Comparison of ENCODE assay signal across 8 cellular contexts in genomic region chr12:93137656-93138612, GRCh38.
DNase-seq lines count a peak whose midpoint lies in the region; ATAC-seq and TF ChIP-seq lines count a peak whose summit lies in the region.

No MANE protein-coding gene starts in this region.

- CTCF ChIA-PET in CD8-positive, alpha-beta T cell (lab: Charles Lee) = interaction anchor here (1.4 kb wide), 1 partner anchor 281 kb away, joined by 4 read pairs; no protein-coding TSS in a partner anchor

- peaks cover 17% of the 10 kb centered on the region for H3K4me1 Mint-ChIP-seq in CD8-positive, alpha-beta T cell (ENCODE audit: low read depth)

- H2AFZ ChIP-seq in ACC112 (ENCODE audit: low read length, unreplicated experiment) = peak overlapping the region; percentile 3

- H3K4me3 ChIP-seq in ACC112 (ENCODE audit: low read depth, low read length) (no peak overlapping the region), esophagus (ENCODE audit: low read depth in 1 of 2, low read length in 2 of 2) (no peak overlapping the region), spleen (peak overlapping the region in 1 of 8 donors; percentile 6)
- H3K4me3 ChIP-seq in CD8-positive, alpha-beta T cell (ENCODE audit: low read depth, low read length) = no peak overlapping the region

- H3K36me3 Mint-ChIP-seq in CD8-positive, alpha-beta T cell = no peaks in the 10 kb centered on the region

- H3K9me3 Mint-ChIP-seq in CD8-positive, alpha-beta T cell = peaks cover 5% of the 10 kb centered on the region

- TF ChIP-seq POLR2A in GM19099 (IDR thresholded peaks at IDR 0.05; ENCODE audit: extremely low read depth, insufficient read length, low read depth) (peak; percentile 49), spleen (IDR thresholded peaks at IDR 0.05) (no peak)

- H3K9me3 ChIP-seq in esophagus (ENCODE audit: control insufficient read depth in 2 of 2, insufficient read depth in 1 of 2, low read depth in 1 of 2, low read length in 1 of 2) (no peaks in the 10 kb centered on the region), spleen (peaks cover 0 to 8% (median 0%) of the 10 kb centered on the region in 8 donors)
- H3K9me3 ChIP-seq in CD8-positive, alpha-beta T cell (ENCODE audit: low read length) = no peaks in the 10 kb centered on the region

- no peak overlapping the region for H3K4me3 Mint-ChIP-seq in CD8-positive, alpha-beta T cell

- H3K27ac ChIP-seq in ACC112 (ENCODE audit: low read depth, low read length) (peak overlapping the region; percentile 39), esophagus (ENCODE audit: low read depth in 2 of 2, low read length in 1 of 2) (peak overlapping the region; percentile 56 to 59), spleen (peak overlapping the region in 7 of 8 donors; percentile 13 to 84 (median 83))
- no peak overlapping the region for H3K27ac ChIP-seq in CD8-positive, alpha-beta T cell (ENCODE audit: low read depth, low read length)

- no peak overlapping the region for H3K27ac Mint-ChIP-seq in CD8-positive, alpha-beta T cell

- H3K4me1 ChIP-seq in ACC112 (ENCODE audit: control insufficient read depth, insufficient read depth, low read length, unreplicated experiment) = peaks cover 27% of the 10 kb centered on the region
- H3K4me1 ChIP-seq in esophagus (ENCODE audit: control insufficient read depth in 2 of 2, insufficient read depth in 2 of 2, low read length in 1 of 2) = peaks cover 0 to 7% of the 10 kb centered on the region in 2 donors
- H3K4me1 ChIP-seq in spleen = peaks cover 0 to 63% (median 26%) of the 10 kb centered on the region in 6 donors
- peaks cover 7% of the 10 kb centered on the region for H3K4me1 ChIP-seq in CD8-positive, alpha-beta T cell (ENCODE audit: insufficient read depth, low read length)

- intact Hi-C loops in spleen (cut with DNase I; ENCODE audit: low total_unique reads) = no loop called here
- intact Hi-C loops in CD8-positive, alpha-beta T cell (cut with DNase I, micrococcal nuclease) = no loop called here

- no peaks in the 10 kb centered on the region for H3K27me3 Mint-ChIP-seq in CD8-positive, alpha-beta T cell (ENCODE audit: low read depth)

- 45 to 53% methylated on average over 6 of the region's 6 CpGs for WGBS in esophagus, 2 donors
- 65 to 91% (median 76%) methylated on average over 6 of the region's 6 CpGs for WGBS in spleen, 5 donors

- H3K79me2 ChIP-seq in ACC112 (ENCODE audit: control insufficient read depth, insufficient read depth, low read length, unreplicated experiment) = no peaks in the 10 kb centered on the region

- no peak for TF ChIP-seq CTCF in spleen (IDR thresholded peaks at IDR 0.05 in 8 of 11, conservative IDR thresholded peaks at IDR 0.05 in 3 of 11)
- no peak for TF ChIP-seq CTCF in CD8-positive, alpha-beta T cell (IDR thresholded peaks at IDR 0.05)

- H3K27me3 ChIP-seq in ACC112 (ENCODE audit: insufficient read depth, low read length) (no peaks in the 10 kb centered on the region), esophagus (ENCODE audit: control insufficient read depth in 1 of 2, insufficient read depth in 2 of 2, low read length in 2 of 2) (no peaks in the 10 kb centered on the region), spleen (replicated peaks in 1 of 7) (no peaks in the 10 kb centered on the region)
- H3K27me3 ChIP-seq in CD8-positive, alpha-beta T cell (ENCODE audit: insufficient read depth, low read length) = no peaks in the 10 kb centered on the region

- H3K36me3 ChIP-seq in ACC112 (ENCODE audit: insufficient read depth, low read length) = no peaks in the 10 kb centered on the region
- no peaks in the 10 kb centered on the region for H3K36me3 ChIP-seq in esophagus (ENCODE audit: control insufficient read depth in 2 of 2, insufficient read depth in 2 of 2, low read length in 1 of 2)
- no peaks in the 10 kb centered on the region for H3K36me3 ChIP-seq in spleen
- H3K36me3 ChIP-seq in CD8-positive, alpha-beta T cell (ENCODE audit: insufficient read depth, low read length) = no peaks in the 10 kb centered on the region

- peak; percentile 93 for DNase-seq in HPDE6-E6E7 (ENCODE audit: extremely low spot score)
- DNase-seq in spleen = no peak
- no peak for DNase-seq in nucleus accumbens (lab: John Stamatoyannopoulos, UW)
- DNase-seq in CD8-positive, alpha-beta T cell = no peak
- no peak for DNase-seq in D341Med (ENCODE audit: low spot score)

- POLR2A ChIA-PET in CD8-positive, alpha-beta T cell (lab: Charles Lee) = interaction anchor here (0.6 kb wide), 1 partner anchor 104 kb away, joined by 3 read pairs; no protein-coding TSS in a partner anchor

- ATAC-seq in CD8-positive, alpha-beta T cell = no peak
